8 cellular contexts compared by ENCODE assay signal in genomic region chr13:73715114-73715909, GRCh38.
DNase-seq lines count a peak whose midpoint lies in the region; ATAC-seq lines count a peak whose summit lies in the region.

No MANE protein-coding gene starts in this region.

- peak; percentile 56 for ATAC-seq in GM19452 (IDR thresholded peaks at IDR 0.05; ENCODE audit: unreplicated experiment)
- peak; percentile 63 for ATAC-seq in HG03457 (IDR thresholded peaks at IDR 0.05; ENCODE audit: unreplicated experiment)

- DNase-seq in activated naive CD4-positive, alpha-beta T cell treated with Interleukin-2 at 50 U/mL for 16 hours = peak; percentile 60
- peak in 2 of 3 donors; percentile 3 to 11 for DNase-seq in stimulated activated CD4-positive, alpha-beta T cell treated with anti-CD3 and anti-CD28 coated beads, TNF-alpha, amount 100 ng/mL, for 1 hour (ENCODE audit: low read depth in 3 of 3, low spot score in 1 of 3)
- DNase-seq in foreskin melanocyte (no peak), DMS53 (lab: John Stamatoyannopoulos, UW) (no peak), iPS-NIHi11 (ENCODE audit: low spot score) (no peak), posterior vena cava (ENCODE audit: low spot score) (no peak)

- intact Hi-C loops in posterior vena cava (cut with DNase I) = no loop called here

Comparison
In these comparisons a context has a peak if more than half of its experiments do, and no peak if none do; other contexts are left out.
1. DNase-seq: peak in activated naive CD4-positive, alpha-beta T cell treated with Interleukin-2 at 50 U/mL for 16 hours (single experiment) and stimulated activated CD4-positive, alpha-beta T cell treated with anti-CD3 and anti-CD28 coated beads, TNF-alpha, amount 100 ng/mL, for 1 hour (2 of 3); none in foreskin melanocyte (single experiment), DMS53 (single experiment), iPS-NIHi11 (single experiment) and posterior vena cava (single experiment).